In the genomic region with DNA sequence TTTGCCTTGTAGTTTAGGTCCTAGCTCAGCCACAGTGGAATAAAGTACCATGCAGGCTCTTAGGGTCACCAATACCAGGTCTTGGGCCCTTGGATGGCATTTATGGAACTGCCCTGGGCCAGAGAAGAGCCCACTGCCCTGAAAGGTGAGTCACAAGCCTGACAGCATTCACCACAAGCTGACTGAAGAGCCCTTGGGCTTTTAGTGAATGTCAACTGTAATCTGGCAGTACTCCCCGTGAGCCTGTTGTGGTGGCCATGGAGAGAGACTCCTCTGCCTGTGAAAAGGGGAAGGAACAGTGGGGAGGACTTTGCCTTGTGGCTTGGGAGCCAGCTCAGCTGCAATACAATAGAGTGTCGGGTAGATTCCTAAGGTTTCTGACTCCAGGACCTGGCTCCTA, we compare ENCODE assay signal across 18 cellular contexts.
"Had no signal": no experiment of that assay in that cellular context is flagged by ENCODE, and none has a peak within 500 bp of the region (broad histone marks: within the 10 kb centered on the region; RNA-seq: fewer than 3 reads in every experiment).

No MANE protein-coding gene starts in this region.

- DNase-seq: activated CD4-positive, alpha-beta memory T cell treated with anti-CD3 and anti-CD28 coated beads, Interleukin-2, amount 10 ng/mL, durations not matched to agents 7 days and 5 days; activated CD4-positive, alpha-beta T cell treated with anti-CD3 and anti-CD28 coated beads for 36 hours; activated CD8-positive, alpha-beta memory T cell treated with anti-CD3 and anti-CD28 coated beads, Interleukin-2, amount 50 U/mL, for 4 hours; activated gamma-delta T cell treated with Interleukin-2 at 50 U/mL for 16 hours; activated naive CD8-positive, alpha-beta T cell treated with anti-CD3 and anti-CD28 coated beads for 36 hours; activated T-cell treated with anti-CD3 and anti-CD28 coated beads, Interleukin-2, amount 50 U/mL, for 72 hours; esophagus squamous epithelium; foreskin fibroblast; head of caudate nucleus; occipital lobe; stimulated activated CD4-positive, alpha-beta T cell treated with anti-CD3 and anti-CD28 coated beads, Interleukin-4, amount 100 ng/mL, for 1 hour; stimulated activated CD8-positive, alpha-beta memory T cell treated with anti-CD3 and anti-CD28 coated beads, Interleukin-4, amount 100 ng/mL, for 48 hours; stomach had no signal

- H3K27me3 ChIP-seq: cardiac muscle cell, esophagus squamous epithelium, stomach had no signal

- H3K36me3 Mint-ChIP-seq: activated naive CD8-positive, alpha-beta T cell treated with anti-CD3 and anti-CD28 coated beads for 36 hours; memory B cell had no signal

- H3K36me3 ChIP-seq: cardiac muscle cell, esophagus squamous epithelium, stomach, thoracic aorta had no signal

- H3K4me1 ChIP-seq: esophagus squamous epithelium, stomach had no signal

- H3K27me3 Mint-ChIP-seq: activated CD4-positive, alpha-beta memory T cell treated with anti-CD3 and anti-CD28 coated beads, Interleukin-2, amount 10 ng/mL, durations not matched to agents 7 days and 5 days; activated CD4-positive, alpha-beta T cell treated with anti-CD3 and anti-CD28 coated beads for 36 hours; activated naive CD8-positive, alpha-beta T cell treated with anti-CD3 and anti-CD28 coated beads for 36 hours; memory B cell had no signal

- H3K4me1 Mint-ChIP-seq: activated CD4-positive, alpha-beta memory T cell treated with anti-CD3 and anti-CD28 coated beads, Interleukin-2, amount 10 ng/mL, durations not matched to agents 7 days and 5 days; activated CD4-positive, alpha-beta T cell treated with anti-CD3 and anti-CD28 coated beads for 36 hours; activated naive CD8-positive, alpha-beta T cell treated with anti-CD3 and anti-CD28 coated beads for 36 hours; memory B cell; nephron had no signal

- H3K4me3 Mint-ChIP-seq: activated CD4-positive, alpha-beta memory T cell treated with anti-CD3 and anti-CD28 coated beads, Interleukin-2, amount 10 ng/mL, durations not matched to agents 7 days and 5 days; activated CD4-positive, alpha-beta T cell treated with anti-CD3 and anti-CD28 coated beads for 36 hours; activated naive CD8-positive, alpha-beta T cell treated with anti-CD3 and anti-CD28 coated beads for 36 hours; activated T-cell treated with anti-CD3 and anti-CD28 coated beads, Interleukin-2, amount 50 U/mL, for 72 hours; memory B cell; nephron had no signal

- H3K27ac Mint-ChIP-seq: activated CD4-positive, alpha-beta memory T cell treated with anti-CD3 and anti-CD28 coated beads, Interleukin-2, amount 10 ng/mL, durations not matched to agents 7 days and 5 days; activated CD4-positive, alpha-beta T cell treated with anti-CD3 and anti-CD28 coated beads for 36 hours; activated naive CD8-positive, alpha-beta T cell treated with anti-CD3 and anti-CD28 coated beads for 36 hours; activated T-cell treated with anti-CD3 and anti-CD28 coated beads, Interleukin-2, amount 50 U/mL, for 72 hours; memory B cell had no signal

- H3K4me3 ChIP-seq: cardiac muscle cell, esophagus squamous epithelium, stomach, thoracic aorta had no signal

- H3K9me3 ChIP-seq: esophagus squamous epithelium, thoracic aorta had no signal

- H3K27ac ChIP-seq: cardiac muscle cell, esophagus squamous epithelium, stomach, thoracic aorta, VCaP had no signal

- ATAC-seq: activated CD4-positive, alpha-beta T cell treated with anti-CD3 and anti-CD28 coated beads for 36 hours; activated T-cell treated with anti-CD3 and anti-CD28 coated beads, Interleukin-2, amount 50 U/mL, for 72 hours had no signal
